In the genomic region with DNA sequence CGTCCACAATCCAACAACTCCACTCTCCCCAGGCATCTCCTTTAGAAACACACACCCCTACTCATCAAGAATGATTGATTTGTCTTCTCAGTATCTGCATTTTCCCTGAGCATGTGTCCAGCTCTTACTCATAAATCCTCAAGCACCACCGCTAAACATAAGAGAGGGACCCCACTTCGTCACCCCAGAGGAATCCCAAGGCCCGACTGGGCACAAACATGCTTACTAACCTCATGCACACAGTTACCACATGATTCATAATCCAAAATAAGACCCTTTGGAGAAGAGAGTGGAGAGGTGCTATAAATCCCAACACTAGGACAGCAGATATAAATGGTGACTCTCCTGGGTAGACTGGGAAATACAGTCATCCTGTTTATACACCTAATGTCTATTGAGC, we compare ENCODE assay signal across 24 cellular contexts.
DNase-seq lines count a peak whose midpoint lies in the region; ATAC-seq and TF ChIP-seq lines count a peak whose summit lies in the region.
"Had no signal": no experiment of that assay in that cellular context is flagged by ENCODE, and none has a peak within 500 bp of the region (broad histone marks: within the 10 kb centered on the region; RNA-seq: fewer than 3 reads in every experiment).

No MANE protein-coding gene starts in this region.

- 87 to 100% methylated on average over 1 to 4 of the region's 4 CpGs for WGBS in endodermal cell (ENCODE audit: insufficient coverage in 1 of 2, insufficient read length in 1 of 2), 2 experiments
- 87 to 89% methylated on average over 4 of the region's 4 CpGs for WGBS in lower leg skin, 2 donors

- intact Hi-C loops in lower leg skin (cut with DNase I; ENCODE audit: low total_unique reads), result no loop called here

- TF ChIP-seq CTCF in endodermal cell (conservative IDR thresholded peaks at IDR 0.05), result no peak
- no peak for TF ChIP-seq CTCF in neural progenitor cell (IDR thresholded peaks at IDR 0.05)
- no peak for TF ChIP-seq CTCF in lower leg skin (IDR thresholded peaks at IDR 0.05)

- no peaks in the 10 kb centered on the region for H3K9me3 ChIP-seq in Karpas-422 (ENCODE audit: low read length)
- H3K9me3 ChIP-seq in endodermal cell (ENCODE audit: control insufficient read depth, low read length), result no peaks in the 10 kb centered on the region
- H3K9me3 ChIP-seq in neural progenitor cell (ENCODE audit: low read depth), result no peaks in the 10 kb centered on the region
- H3K9me3 ChIP-seq: MG63 had no signal

- no peaks in the 10 kb centered on the region for H3K9me2 ChIP-seq in Karpas-422 (replicated peaks; ENCODE audit: insufficient read depth, low read length)

- H3K4me1 Mint-ChIP-seq in endodermal cell (peaks cover 19% of the 10 kb centered on the region), neural progenitor cell (peaks cover 21% of the 10 kb centered on the region)

- peaks cover 24% of the 10 kb centered on the region for H3K9me3 Mint-ChIP-seq in endodermal cell
- H3K9me3 Mint-ChIP-seq in neural progenitor cell, result peaks cover 19% of the 10 kb centered on the region

- H3K36me3 Mint-ChIP-seq in endodermal cell (ENCODE audit: low read depth) (no peaks in the 10 kb centered on the region), neural progenitor cell (peaks cover 4% of the 10 kb centered on the region)
- H3K36me3 Mint-ChIP-seq: CD8-positive, alpha-beta T cell had no signal

- H3K27me3 ChIP-seq in Karpas-422 (ENCODE audit: low read length) (no peaks in the 10 kb centered on the region), endodermal cell (ENCODE audit: control insufficient read depth, insufficient read depth, low read length, poor library complexity, severe bottlenecking) (no peaks in the 10 kb centered on the region), neural progenitor cell (no peaks in the 10 kb centered on the region)
- H3K27me3 ChIP-seq: MG63 had no signal

- no peak overlapping the region for H3K27ac Mint-ChIP-seq in endodermal cell
- peak overlapping the region; percentile 3 for H3K27ac Mint-ChIP-seq in neural progenitor cell
- H3K27ac Mint-ChIP-seq: B cell; CD8-positive, alpha-beta T cell had no signal

- H3K9ac ChIP-seq in Karpas-422 (ENCODE audit: low read length) (no peak overlapping the region), endodermal cell (ENCODE audit: extremely low read depth, low read length, poor library complexity, severe bottlenecking) (no peak overlapping the region), neural progenitor cell (no peak overlapping the region)

- no peaks in the 10 kb centered on the region for H4K20me1 ChIP-seq in Karpas-422 (ENCODE audit: insufficient read depth, low read depth, low read length)
- no peaks in the 10 kb centered on the region for H4K20me1 ChIP-seq in neural progenitor cell (ENCODE audit: low read depth)

- H3K4me1 ChIP-seq in Karpas-422 (ENCODE audit: low read length) (peaks cover 48% of the 10 kb centered on the region), endodermal cell (ENCODE audit: control insufficient read depth, insufficient read depth, low read length) (no peaks in the 10 kb centered on the region), neural progenitor cell (peaks cover 18% of the 10 kb centered on the region)

- no peak for TF ChIP-seq POLR2A in lower leg skin (IDR thresholded peaks at IDR 0.05)

- H3K27ac ChIP-seq in Karpas-422 (ENCODE audit: low read length) (no peak overlapping the region), endodermal cell (ENCODE audit: low read depth, low read length) (no peak overlapping the region), neural progenitor cell (no peak overlapping the region)
- H3K27ac ChIP-seq: C4-2B, PC-9 had no signal

- H3K4me3 Mint-ChIP-seq in endodermal cell (no peak overlapping the region), neural progenitor cell (no peak overlapping the region)
- H3K4me3 Mint-ChIP-seq: B cell; CD8-positive, alpha-beta T cell had no signal

- ATAC-seq in HG02798 (IDR thresholded peaks at IDR 0.05; ENCODE audit: poor library complexity, unreplicated experiment), result no peak
- ATAC-seq: CD8-positive, alpha-beta T cell; HepG2 had no signal

- no peak for DNase-seq in Karpas-422
- DNase-seq in endodermal cell, result peak; percentile 2
- no peak for DNase-seq in neural progenitor cell (ENCODE audit: low spot score)
- DNase-seq in stimulated activated CD4-positive, alpha-beta T cell treated with anti-CD3 and anti-CD28 coated beads, Interleukin-4, amount 100 ng/mL, for 4 hours, result no peak
- no peak for DNase-seq in NCI-H524 (lab: John Stamatoyannopoulos, UW)
- DNase-seq in lower leg skin (ENCODE audit: low spot score in 2 of 2), result no peak
- DNase-seq: Caco-2; CD8-positive, alpha-beta T cell; DMS79; KBM-7; MG63; NCI-H1105 treated with DMSO at 0.1 percent for 48 hours; NCI-H146; NCI-H1930; NCI-H446; NCI-H526; NCI-H82; PC-9; Right ventricle myocardium superior; RPMI8226 had no signal

- peaks cover 6% of the 10 kb centered on the region for H3F3A ChIP-seq in neural progenitor cell (ENCODE audit: low read depth)

- H3K36me3 ChIP-seq in Karpas-422 (ENCODE audit: insufficient read depth, low read length), result no peaks in the 10 kb centered on the region
- H3K36me3 ChIP-seq in endodermal cell (ENCODE audit: control insufficient read depth, insufficient read depth, low read length), result no peaks in the 10 kb centered on the region
- H3K36me3 ChIP-seq in neural progenitor cell, result no peaks in the 10 kb centered on the region
- H3K36me3 ChIP-seq: MG63 had no signal

- no peak overlapping the region for H3K4me2 ChIP-seq in Karpas-422 (ENCODE audit: low read depth, low read length, poor library complexity, severe bottlenecking)
- no peak overlapping the region for H3K4me2 ChIP-seq in neural progenitor cell
- H3K4me2 ChIP-seq: PC-9 had no signal

- H3K4me3 ChIP-seq in Karpas-422 (ENCODE audit: low read length) (no peak overlapping the region), endodermal cell (ENCODE audit: low read length) (no peak overlapping the region), neural progenitor cell (no peak overlapping the region), lower leg skin (ENCODE audit: low read depth, poor library complexity, severe bottlenecking) (no peak overlapping the region)
- H3K4me3 ChIP-seq: MG63, PC-9 had no signal

- 0 out of 2 replicates have a peak overlapping the region, but pooled peaks have one; percentile 7 for H2AFZ ChIP-seq in Karpas-422 (ENCODE audit: low read length)
- H2AFZ ChIP-seq in neural progenitor cell (replicated peaks), result no peak overlapping the region
- H2AFZ ChIP-seq: PC-9 had no signal

- H3K79me2 ChIP-seq in Karpas-422 (ENCODE audit: low read length) (no peaks in the 10 kb centered on the region), neural progenitor cell (ENCODE audit: low read depth) (no peaks in the 10 kb centered on the region)

- H3K27me3 Mint-ChIP-seq in endodermal cell (ENCODE audit: insufficient read depth) (peaks cover 7% of the 10 kb centered on the region), neural progenitor cell (ENCODE audit: insufficient read depth, low read depth) (peaks cover 8% of the 10 kb centered on the region)
